12 cellular contexts compared by ENCODE assay signal in the genomic region with DNA sequence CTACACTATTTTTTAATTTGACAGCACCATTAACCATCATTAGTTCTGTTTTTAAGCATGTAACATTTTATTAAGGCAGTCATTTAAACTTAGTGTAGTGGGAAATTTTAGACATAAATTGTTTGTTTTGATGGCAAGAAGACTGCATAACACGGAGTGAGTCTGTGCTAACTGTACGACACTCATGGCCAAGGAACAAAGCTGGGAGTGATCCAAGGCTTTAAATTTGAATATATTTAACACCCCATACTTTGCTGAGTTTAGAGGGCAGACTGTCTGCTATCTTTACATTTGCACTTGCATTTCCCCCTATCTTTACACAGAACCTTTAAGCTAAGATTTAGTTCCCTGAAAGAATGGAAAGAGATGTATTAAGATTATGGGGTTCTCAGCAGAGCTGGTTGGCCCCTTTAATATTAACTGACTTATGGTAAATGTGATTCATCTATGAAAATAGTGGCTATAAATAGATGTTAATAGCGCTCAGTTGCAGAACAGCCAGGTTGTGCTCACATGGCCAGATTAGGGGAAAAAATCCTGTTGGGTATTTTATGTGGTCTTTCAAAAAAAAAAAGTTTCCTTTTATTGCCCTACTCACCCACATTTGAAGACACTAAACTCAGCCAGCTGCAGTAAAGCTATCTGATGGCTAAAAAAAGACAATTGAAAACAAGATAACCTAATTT.
DNase-seq lines count a peak whose midpoint lies in the region; ATAC-seq and TF ChIP-seq lines count a peak whose summit lies in the region.
"Had no signal": no experiment of that assay in that cellular context is flagged by ENCODE, and none has a peak within 500 bp of the region (broad histone marks: within the 10 kb centered on the region; RNA-seq: fewer than 3 reads in every experiment).

No MANE protein-coding gene starts in this region.

- no peaks in the 10 kb centered on the region for H3K27me3 Mint-ChIP-seq in memory B cell

- no peaks in the 10 kb centered on the region for H3K9me3 Mint-ChIP-seq in memory B cell
- H3K9me3 Mint-ChIP-seq: activated T-cell treated with anti-CD3 and anti-CD28 coated beads, Interleukin-2, amount 50 U/mL, for 72 hours had no signal

- peaks cover 10% of the 10 kb centered on the region for H3K4me1 Mint-ChIP-seq in memory B cell

- no peak overlapping the region for H3K27ac Mint-ChIP-seq in memory B cell
- H3K27ac Mint-ChIP-seq: activated T-cell treated with anti-CD3 and anti-CD28 coated beads, Interleukin-2, amount 50 U/mL, for 72 hours had no signal

- DNase-seq in EH (ENCODE audit: low read depth) (peak; percentile 79), memory B cell (ENCODE audit: low spot score in 2 of 2) (no peak), epidermal melanocyte (ENCODE audit: insufficient read length, low spot score) (no peak), NCI-H2081 treated with DMSO at 0.1 percent for 48 hours (lab: John Stamatoyannopoulos, UW) (no peak)
- DNase-seq: left cardiac atrium, NCI-H510A treated with DMSO at 0.1 percent for 48 hours, right lobe of liver had no signal

- peak; percentile 37 for ATAC-seq in GM21786 (IDR thresholded peaks at IDR 0.05; ENCODE audit: unreplicated experiment)
- peak; percentile 82 for ATAC-seq in SK-N-SH treated with all-trans-retinoic acid at 6 μM for 48 hours
- no peak for ATAC-seq in memory B cell (ENCODE audit: low read depth)
- no peak for ATAC-seq in HG02571 (IDR thresholded peaks at IDR 0.05; ENCODE audit: unreplicated experiment)
- ATAC-seq in GM18873 (IDR thresholded peaks at IDR 0.05; ENCODE audit: low FRiP score, unreplicated experiment), result no peak
- ATAC-seq: right lobe of liver had no signal

- peaks cover 2% of the 10 kb centered on the region for H3K36me3 Mint-ChIP-seq in memory B cell

- peak overlapping the region; percentile 79 for H3K4me3 Mint-ChIP-seq in memory B cell
- H3K4me3 Mint-ChIP-seq: activated T-cell treated with anti-CD3 and anti-CD28 coated beads, Interleukin-2, amount 50 U/mL, for 72 hours had no signal

TF ChIP-seq in SK-N-SH treated with all-trans-retinoic acid at 6 μM for 48 hours, 23 proteins besides CTCF, POLR2A, EP300 and RAD21:
- TF ChIP-seq CSDC2 (CRISPR knock-in tag; IDR thresholded peaks at IDR 0.05), result no peak
- TF ChIP-seq SNAI2 (CRISPR knock-in tag; IDR thresholded peaks at IDR 0.05), result no peak
- TF ChIP-seq ISL1 (CRISPR knock-in tag; IDR thresholded peaks at IDR 0.05), result peak; percentile 18; the same call in 1 of the 2 replicates

Comparison
In these comparisons a context has a peak if more than half of its experiments do, and no peak if none do; other contexts are left out.
1. ATAC-seq: peak in GM21786 (single experiment) and SK-N-SH treated with all-trans-retinoic acid at 6 μM for 48 hours (single experiment); none in memory B cell (single experiment), HG02571 (single experiment) and GM18873 (single experiment).